In genomic region chrX:10031743-10032142, GRCh38 we compare ENCODE assay signal across 1 cellular context.
TF ChIP-seq lines count a peak whose summit lies in the region.

No MANE protein-coding gene starts in this region.

TF ChIP-seq in GM12878, 131 proteins besides CTCF, POLR2A, EP300 and RAD21 (continued from another document):
- TF ChIP-seq, protein P1, sequence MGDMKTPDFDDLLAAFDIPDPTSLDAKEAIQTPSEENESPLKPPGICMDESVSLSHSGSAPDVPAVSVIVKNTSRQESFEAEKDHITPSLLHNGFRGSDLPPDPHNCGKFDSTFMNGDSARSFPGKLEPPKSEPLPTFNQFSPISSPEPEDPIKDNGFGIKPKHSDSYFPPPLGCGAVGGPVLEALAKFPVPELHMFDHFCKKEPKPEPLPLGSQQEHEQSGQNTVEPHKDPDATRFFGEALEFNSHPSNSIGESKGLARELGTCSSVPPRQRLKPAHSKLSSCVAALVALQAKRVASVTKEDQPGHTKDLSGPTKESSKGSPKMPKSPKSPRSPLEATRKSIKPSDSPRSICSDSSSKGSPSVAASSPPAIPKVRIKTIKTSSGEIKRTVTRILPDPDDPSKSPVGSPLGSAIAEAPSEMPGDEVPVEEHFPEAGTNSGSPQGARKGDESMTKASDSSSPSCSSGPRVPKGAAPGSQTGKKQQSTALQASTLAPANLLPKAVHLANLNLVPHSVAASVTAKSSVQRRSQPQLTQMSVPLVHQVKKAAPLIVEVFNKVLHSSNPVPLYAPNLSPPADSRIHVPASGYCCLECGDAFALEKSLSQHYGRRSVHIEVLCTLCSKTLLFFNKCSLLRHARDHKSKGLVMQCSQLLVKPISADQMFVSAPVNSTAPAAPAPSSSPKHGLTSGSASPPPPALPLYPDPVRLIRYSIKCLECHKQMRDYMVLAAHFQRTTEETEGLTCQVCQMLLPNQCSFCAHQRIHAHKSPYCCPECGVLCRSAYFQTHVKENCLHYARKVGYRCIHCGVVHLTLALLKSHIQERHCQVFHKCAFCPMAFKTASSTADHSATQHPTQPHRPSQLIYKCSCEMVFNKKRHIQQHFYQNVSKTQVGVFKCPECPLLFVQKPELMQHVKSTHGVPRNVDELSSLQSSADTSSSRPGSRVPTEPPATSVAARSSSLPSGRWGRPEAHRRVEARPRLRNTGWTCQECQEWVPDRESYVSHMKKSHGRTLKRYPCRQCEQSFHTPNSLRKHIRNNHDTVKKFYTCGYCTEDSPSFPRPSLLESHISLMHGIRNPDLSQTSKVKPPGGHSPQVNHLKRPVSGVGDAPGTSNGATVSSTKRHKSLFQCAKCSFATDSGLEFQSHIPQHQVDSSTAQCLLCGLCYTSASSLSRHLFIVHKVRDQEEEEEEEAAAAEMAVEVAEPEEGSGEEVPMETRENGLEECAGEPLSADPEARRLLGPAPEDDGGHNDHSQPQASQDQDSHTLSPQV (IDR thresholded peaks at IDR 0.05): no peak
